In genomic region chr1:35595684-35596083, GRCh38 we compare ENCODE assay signal across 15 cellular contexts. TPM values are rescaled to one million over a fixed set of nuclear protein-coding genes. Genes with fewer than 3 reads are reported as not detected.
"Had no signal": no experiment of that assay in that cellular context is flagged by ENCODE, and none has a peak within 500 bp of the region (broad histone marks: within the 10 kb centered on the region; RNA-seq: fewer than 3 reads in every experiment).

No MANE protein-coding gene starts in this region.

- H3K36me3 ChIP-seq: breast epithelium had no signal

- H3K9me3 Mint-ChIP-seq: activated naive CD4-positive, alpha-beta T cell treated with anti-CD3 and anti-CD28 coated beads, Interleukin-2, amount 10 ng/mL, durations not matched to agents 7 days and 5 days; stimulated activated naive CD8-positive, alpha-beta T cell treated with anti-CD3 and anti-CD28 coated beads, Interleukin-15, Interleukin-2, amounts not matched to agents 100 ng/mL and 50 ng/mL, for 24 hours had no signal

- ATAC-seq: gastrocnemius medialis, heart left ventricle had no signal

- H3K4me3 ChIP-seq: ascending aorta, breast epithelium, gastrocnemius medialis, heart left ventricle, suprapubic skin had no signal

- DNase-seq: activated CD4-positive, alpha-beta T cell treated with anti-CD3 and anti-CD28 coated beads, Interleukin-2, amount 50 U/mL, for 1 hour; activated CD4-positive, CD25-positive, alpha-beta regulatory T cell; activated naive CD4-positive, alpha-beta T cell treated with anti-CD3 and anti-CD28 coated beads, Interleukin-2, amount 10 ng/mL, durations not matched to agents 7 days and 5 days; activated T-cell treated with anti-CD3 and anti-CD28 coated beads, Interleukin-2, amount 50 U/mL, for 1 hour; dermis blood vessel endothelial cell; gastrocnemius medialis; heart left ventricle; mammary epithelial cell; stimulated activated CD4-positive, alpha-beta T cell treated with anti-CD3 and anti-CD28 coated beads, Interleukin-4, amount 100 ng/mL, for 24 hours; trophoblast cell had no signal

- H3K27me3 ChIP-seq: ascending aorta, breast epithelium, gastrocnemius medialis, heart left ventricle, suprapubic skin had no signal

- H3K27ac Mint-ChIP-seq: activated naive CD4-positive, alpha-beta T cell treated with anti-CD3 and anti-CD28 coated beads, Interleukin-2, amount 10 ng/mL, durations not matched to agents 7 days and 5 days; stimulated activated naive CD8-positive, alpha-beta T cell treated with anti-CD3 and anti-CD28 coated beads, Interleukin-15, Interleukin-2, amounts not matched to agents 100 ng/mL and 50 ng/mL, for 24 hours had no signal

- H3K27me3 Mint-ChIP-seq: activated naive CD4-positive, alpha-beta T cell treated with anti-CD3 and anti-CD28 coated beads, Interleukin-2, amount 10 ng/mL, durations not matched to agents 7 days and 5 days; stimulated activated naive CD8-positive, alpha-beta T cell treated with anti-CD3 and anti-CD28 coated beads, Interleukin-15, Interleukin-2, amounts not matched to agents 100 ng/mL and 50 ng/mL, for 24 hours had no signal

- H3K4me3 Mint-ChIP-seq: activated naive CD4-positive, alpha-beta T cell treated with anti-CD3 and anti-CD28 coated beads, Interleukin-2, amount 10 ng/mL, durations not matched to agents 7 days and 5 days; stimulated activated naive CD8-positive, alpha-beta T cell treated with anti-CD3 and anti-CD28 coated beads, Interleukin-15, Interleukin-2, amounts not matched to agents 100 ng/mL and 50 ng/mL, for 24 hours had no signal

- FAIRE-seq: islet of Langerhans had no signal

RNA-seq across cellular contexts. Expression of gene TFAP2E, which starts 22.6 kb away (rescaled TPM):
- total RNA-seq: gastrocnemius medialis had no signal
